8 cellular contexts compared by ENCODE assay signal in genomic region chr5:16615737-16616535, GRCh38. TPM values are rescaled to one million over a fixed set of nuclear protein-coding genes. Genes with fewer than 3 reads are reported as not detected.
DNase-seq lines count a peak whose midpoint lies in the region; ATAC-seq and TF ChIP-seq lines count a peak whose summit lies in the region.

No MANE protein-coding gene starts in this region.

- H3K27me3 Mint-ChIP-seq in CD4-positive, CD25-positive, alpha-beta regulatory T cell: no peaks in the 10 kb centered on the region

- H3K9me3 ChIP-seq in CD4-positive, CD25-positive, alpha-beta regulatory T cell (ENCODE audit: control insufficient read depth in 2 of 2, low read length in 2 of 2): no peaks in the 10 kb centered on the region
- no peaks in the 10 kb centered on the region for H3K9me3 ChIP-seq in parathyroid adenoma (ENCODE audit: control insufficient read depth, low read length)

- H3K27ac Mint-ChIP-seq in CD4-positive, CD25-positive, alpha-beta regulatory T cell: peak overlapping the region; percentile 91 to 97 (median 96)

- no peaks in the 10 kb centered on the region for H3K36me3 ChIP-seq in CD4-positive, CD25-positive, alpha-beta regulatory T cell (ENCODE audit: control insufficient read depth, insufficient read depth, low read length)
- H3K36me3 ChIP-seq in parathyroid adenoma (ENCODE audit: control insufficient read depth, insufficient read depth, low read length): no peaks in the 10 kb centered on the region

- H3K4me3 ChIP-seq in CD4-positive, CD25-positive, alpha-beta regulatory T cell (ENCODE audit: low read depth, low read length): peak overlapping the region; percentile 88
- H3K4me3 ChIP-seq in HFF-Myc (replicated peaks; ENCODE audit: low read depth, low read length) (peak overlapping the region; percentile 42), fibroblast of the aortic adventitia (ENCODE audit: low read depth, low read length) (peak overlapping the region; percentile 61), parathyroid adenoma (ENCODE audit: low read depth, low read length) (peak overlapping the region; percentile 80)

- H3K27ac ChIP-seq in CD4-positive, CD25-positive, alpha-beta regulatory T cell (ENCODE audit: insufficient read depth, low read length, poor library complexity, severe bottlenecking): peak overlapping the region; percentile 89
- H3K27ac ChIP-seq in VCaP: peak overlapping the region; percentile 95
- peak overlapping the region; percentile 26 for H3K27ac ChIP-seq in parathyroid adenoma

- no peaks in the 10 kb centered on the region for H3K27me3 ChIP-seq in CD4-positive, CD25-positive, alpha-beta regulatory T cell (ENCODE audit: control insufficient read depth, insufficient read depth, low read length)
- H3K27me3 ChIP-seq in parathyroid adenoma (ENCODE audit: control insufficient read depth, insufficient read depth, low read length): no peaks in the 10 kb centered on the region

- H3K4me2 ChIP-seq in parathyroid adenoma (ENCODE audit: low read length): peak overlapping the region; percentile 73

- peaks cover 15% of the 10 kb centered on the region for H3K36me3 Mint-ChIP-seq in CD4-positive, CD25-positive, alpha-beta regulatory T cell

- TF ChIP-seq CTCF in HFF-Myc (IDR thresholded peaks at IDR 0.05; ENCODE audit: low read depth, low read length, missing control alignments) (no peak), VCaP (conservative IDR thresholded peaks at IDR 0.05) (no peak), fibroblast of the aortic adventitia (IDR thresholded peaks at IDR 0.05; ENCODE audit: insufficient read depth, low read length) (no peak), parathyroid adenoma (IDR thresholded peaks at IDR 0.05) (no peak), GM13976 (IDR thresholded peaks at IDR 0.05; ENCODE audit: borderline replicate concordance, control extremely low read depth, extremely low read depth, insufficient read depth, missing control alignments) (no peak)

- peaks cover 0 to 4% (median 0%) of the 10 kb centered on the region in 7 donors for H3K9me3 Mint-ChIP-seq in CD4-positive, CD25-positive, alpha-beta regulatory T cell

- H2AFZ ChIP-seq in parathyroid adenoma: peak overlapping the region; percentile 91

- peaks cover 32% of the 10 kb centered on the region for H3K4me1 ChIP-seq in CD4-positive, CD25-positive, alpha-beta regulatory T cell (ENCODE audit: control insufficient read depth, insufficient read depth, low read length, poor library complexity, severe bottlenecking)
- peaks cover 3% of the 10 kb centered on the region for H3K4me1 ChIP-seq in parathyroid adenoma

- DNase-seq in CD4-positive, CD25-positive, alpha-beta regulatory T cell: peak in 2 of 3 donors; percentile 19 to 37
- DNase-seq in HFF-Myc (ENCODE audit: extremely low read depth, low read depth): no peak
- DNase-seq in fibroblast of the aortic adventitia (ENCODE audit: low read depth): no peak
- no peak for DNase-seq in GM13976 (ENCODE audit: low spot score)

- peak overlapping the region; percentile 12 for H3K9ac ChIP-seq in parathyroid adenoma

- no peak for ATAC-seq in CD4-positive, CD25-positive, alpha-beta regulatory T cell (ENCODE audit: low read depth in 2 of 2)
- ATAC-seq in GM21390 (IDR thresholded peaks at IDR 0.05; ENCODE audit: unreplicated experiment) (no peak), HG03196 (IDR thresholded peaks at IDR 0.05; ENCODE audit: unreplicated experiment) (no peak)

- in situ Hi-C loops in GM13976 (cut with MboI; ENCODE audit: low sequenced_read_pairs, unreplicated experiment): no loop called here

- peaks cover 15 to 50% (median 35%) of the 10 kb centered on the region in 4 donors for H3K4me1 Mint-ChIP-seq in CD4-positive, CD25-positive, alpha-beta regulatory T cell

- peaks cover 12% of the 10 kb centered on the region for H3K79me2 ChIP-seq in parathyroid adenoma

- H3K4me3 Mint-ChIP-seq in CD4-positive, CD25-positive, alpha-beta regulatory T cell: peak overlapping the region in 3 of 4 donors; percentile 84 to 99 (median 99)

RNA-seq across cellular contexts. Expression of gene RETREG1, which starts 0.9 kb away (rescaled TPM):
- 31.0 TPM for total RNA-seq in CD4-positive, CD25-positive, alpha-beta regulatory T cell
- 100 to 1,000 TPM in 1 of 4 donors, 10 to 100 TPM in 3; 52.1 to 123 (median 78.7) TPM for polyA plus RNA-seq in CD4-positive, CD25-positive, alpha-beta regulatory T cell
- total RNA-seq in fibroblast of the aortic adventitia (ENCODE audit: low replicate concordance): 0.08 and 0.99 TPM in 2 replicates

Comparison
In these comparisons a context has a peak if more than half of its experiments do, and no peak if none do; other contexts are left out.
1. DNase-seq: peak in CD4-positive, CD25-positive, alpha-beta regulatory T cell (2 of 3); none in HFF-Myc (single experiment), fibroblast of the aortic adventitia (single experiment) and GM13976 (single experiment).
2. H3K27ac ChIP-seq: peak in every context shown above with its lines; median percentile 95 in VCaP; 89 in CD4-positive, CD25-positive, alpha-beta regulatory T cell; 26 in parathyroid adenoma.
3. RNA of gene RETREG1, which starts 0.9 kb away (total RNA-seq): 31.0 TPM in CD4-positive, CD25-positive, alpha-beta regulatory T cell (single experiment); 0.08 to 0.99 TPM in fibroblast of the aortic adventitia; every median in the first group is over 10 times any median in the second.
4. Peak in every context shown above with its lines, with median percentiles within 50 percentile points of each other: H3K4me3 ChIP-seq.